In genomic region chr3:4841225-4841624, GRCh38 we compare ENCODE assay signal across 18 cellular contexts.
DNase-seq lines count a peak whose midpoint lies in the region; ATAC-seq and TF ChIP-seq lines count a peak whose summit lies in the region.
"Had no signal": no experiment of that assay in that cellular context is flagged by ENCODE, and none has a peak within 500 bp of the region (broad histone marks: within the 10 kb centered on the region; RNA-seq: fewer than 3 reads in every experiment).

No MANE protein-coding gene starts in this region.

- H3K36me3 Mint-ChIP-seq in activated naive CD4-positive, alpha-beta T cell treated with anti-CD3 and anti-CD28 coated beads, Interleukin-2, amount 50 U/mL, for 24 hours: peaks cover 28% of the 10 kb centered on the region
- H3K36me3 Mint-ChIP-seq in activated CD8-positive, alpha-beta T cell treated with anti-CD3 and anti-CD28 coated beads for 36 hours (ENCODE audit: low read depth): peaks cover 73% of the 10 kb centered on the region
- H3K36me3 Mint-ChIP-seq in immature natural killer cell: peaks cover 27 to 35% (median 30%) of the 10 kb centered on the region in 3 donors

- H3K27ac Mint-ChIP-seq in activated naive CD4-positive, alpha-beta T cell treated with anti-CD3 and anti-CD28 coated beads, Interleukin-2, amount 50 U/mL, for 24 hours: peak overlapping the region; percentile 85
- H3K27ac Mint-ChIP-seq in activated CD8-positive, alpha-beta T cell treated with anti-CD3 and anti-CD28 coated beads for 36 hours: peak overlapping the region; percentile 99
- peak overlapping the region; percentile 42 to 85 (median 80) for H3K27ac Mint-ChIP-seq in immature natural killer cell

- H3K27me3 Mint-ChIP-seq in activated naive CD4-positive, alpha-beta T cell treated with anti-CD3 and anti-CD28 coated beads, Interleukin-2, amount 50 U/mL, for 24 hours: no peaks in the 10 kb centered on the region
- no peaks in the 10 kb centered on the region for H3K27me3 Mint-ChIP-seq in activated CD8-positive, alpha-beta T cell treated with anti-CD3 and anti-CD28 coated beads for 36 hours
- H3K27me3 Mint-ChIP-seq in immature natural killer cell (ENCODE audit: low read depth in 3 of 3): no peaks in the 10 kb centered on the region

- intact Hi-C loops in activated CD8-positive, alpha-beta T cell treated with anti-CD3 and anti-CD28 coated beads for 36 hours (cut with micrococcal nuclease): no loop called here

- CTCF ChIA-PET in activated CD8-positive, alpha-beta T cell treated with anti-CD3 and anti-CD28 coated beads for 36 hours (lab: Charles Lee): interaction anchor here (0.6 to 3.1 kb wide), 11 partner anchors 9 to 182 kb away, joined by 3 to 13 read pairs (median 4); partner anchors contain the start of gene BHLHE40

- POLR2A ChIA-PET in activated CD8-positive, alpha-beta T cell treated with anti-CD3 and anti-CD28 coated beads for 36 hours (lab: Charles Lee): interaction anchor here (0.7 to 21.8 kb wide), 9 partner anchors 8 to 141 kb away, joined by 3 to 434 read pairs (median 6); partner anchors contain the start of gene BHLHE40

- peaks cover 80% of the 10 kb centered on the region for H3K4me1 Mint-ChIP-seq in activated naive CD4-positive, alpha-beta T cell treated with anti-CD3 and anti-CD28 coated beads, Interleukin-2, amount 50 U/mL, for 24 hours
- peaks cover 91% of the 10 kb centered on the region for H3K4me1 Mint-ChIP-seq in activated CD8-positive, alpha-beta T cell treated with anti-CD3 and anti-CD28 coated beads for 36 hours (ENCODE audit: low read depth)
- H3K4me1 Mint-ChIP-seq in immature natural killer cell: peaks cover 36 to 55% of the 10 kb centered on the region in 2 donors

- no peaks in the 10 kb centered on the region for H3K9me3 ChIP-seq in tibial nerve

- no peaks in the 10 kb centered on the region for H3K27me3 ChIP-seq in tibial nerve
- H3K27me3 ChIP-seq: cardiac muscle cell had no signal

- TF ChIP-seq EP300 in tibial nerve (IDR thresholded peaks at IDR 0.05): no peak

- no peak for TF ChIP-seq POLR2A in tibial nerve (IDR thresholded peaks at IDR 0.05)

- WGBS in tibial nerve, 2 donors: 67 to 75% methylated on average over 3 of the region's 3 CpGs

- H3K4me3 Mint-ChIP-seq in activated naive CD4-positive, alpha-beta T cell treated with anti-CD3 and anti-CD28 coated beads, Interleukin-2, amount 50 U/mL, for 24 hours: no peak overlapping the region
- no peak overlapping the region for H3K4me3 Mint-ChIP-seq in activated CD8-positive, alpha-beta T cell treated with anti-CD3 and anti-CD28 coated beads for 36 hours
- H3K4me3 Mint-ChIP-seq in immature natural killer cell: peak overlapping the region in 1 of 5 donors; percentile 1

- peaks cover 11% of the 10 kb centered on the region for H3K9me3 Mint-ChIP-seq in activated naive CD4-positive, alpha-beta T cell treated with anti-CD3 and anti-CD28 coated beads, Interleukin-2, amount 50 U/mL, for 24 hours
- H3K9me3 Mint-ChIP-seq in activated CD8-positive, alpha-beta T cell treated with anti-CD3 and anti-CD28 coated beads for 36 hours: peaks cover 5% of the 10 kb centered on the region
- H3K9me3 Mint-ChIP-seq in immature natural killer cell: no peaks in the 10 kb centered on the region

- no peak for TF ChIP-seq CTCF in activated CD8-positive, alpha-beta T cell treated with anti-CD3 and anti-CD28 coated beads for 36 hours (IDR thresholded peaks at IDR 0.05)
- no peak for TF ChIP-seq CTCF in tibial nerve (IDR thresholded peaks at IDR 0.05)

- no peak overlapping the region for H3K4me3 ChIP-seq in tibial nerve
- H3K4me3 ChIP-seq: cardiac muscle cell had no signal

- DNase-seq in activated naive CD4-positive, alpha-beta T cell treated with Interleukin-2 at 50 U/mL for 16 hours: no peak
- no peak for DNase-seq in activated CD8-positive, alpha-beta T cell treated with anti-CD3 and anti-CD28 coated beads for 36 hours
- DNase-seq in immature natural killer cell: no peak
- no peak for DNase-seq in tibial nerve (ENCODE audit: low spot score in 2 of 2)
- DNase-seq in middle frontal gyrus (ENCODE audit: extremely low spot score, low spot score): no peak
- DNase-seq: activated CD4-positive, alpha-beta T cell treated with anti-CD3 and anti-CD28 coated beads, Interleukin-2, amount 50 U/mL, for 48 hours; activated gamma-delta T cell; DMS153; H7; NCI-H1092; NCI-H2227 treated with DMSO at 0.1 percent for 48 hours; stimulated activated CD4-positive, alpha-beta T cell treated with anti-CD3 and anti-CD28 coated beads, Interleukin-4, amount 100 ng/mL, for 24 hours; stimulated activated CD8-positive, alpha-beta memory T cell treated with anti-CD3 and anti-CD28 coated beads, Interleukin-4, amount 100 ng/mL, for 48 hours had no signal

- peak overlapping the region in 3 of 4 donors; percentile 48 to 81 (median 64) for H3K27ac ChIP-seq in tibial nerve
- H3K27ac ChIP-seq: cardiac muscle cell, KMS-11 had no signal

- H3K36me3 ChIP-seq in tibial nerve: peaks cover 0 to 14% (median 0%) of the 10 kb centered on the region in 3 donors
- H3K36me3 ChIP-seq: cardiac muscle cell had no signal

- ATAC-seq in activated CD8-positive, alpha-beta T cell treated with anti-CD3 and anti-CD28 coated beads for 36 hours: no peak
- no peak for ATAC-seq in GM21423 (IDR thresholded peaks at IDR 0.05; ENCODE audit: unreplicated experiment)
- ATAC-seq in GM19452 (IDR thresholded peaks at IDR 0.05; ENCODE audit: unreplicated experiment): no peak

- peaks cover 0 to 32% (median 9%) of the 10 kb centered on the region in 4 donors for H3K4me1 ChIP-seq in tibial nerve
